13 cellular contexts compared by ENCODE assay signal in the genomic region with DNA sequence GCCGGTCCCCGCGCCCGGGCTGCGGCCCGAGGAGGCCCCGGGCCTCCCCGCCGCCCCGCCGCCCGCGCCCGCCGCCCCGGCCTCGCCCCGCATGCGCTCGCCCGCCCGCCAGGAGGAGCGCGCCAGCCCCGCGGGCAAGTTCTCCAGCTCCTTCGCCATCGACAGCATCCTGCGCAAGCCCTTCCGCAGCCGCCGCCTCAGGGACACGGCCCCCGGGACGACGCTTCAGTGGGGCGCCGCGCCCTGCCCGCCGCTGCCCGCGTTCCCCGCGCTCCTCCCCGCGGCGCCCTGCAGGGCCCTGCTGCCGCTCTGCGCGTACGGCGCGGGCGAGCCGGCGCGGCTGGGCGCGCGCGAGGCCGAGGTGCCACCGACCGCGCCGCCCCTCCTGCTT. TPM values are rescaled to one million over a fixed set of nuclear protein-coding genes. Genes with fewer than 3 reads are reported as not detected.
DNase-seq lines count a peak whose midpoint lies in the region; ATAC-seq, FAIRE-seq and TF ChIP-seq lines count a peak whose summit lies in the region.
"Had no signal": no experiment of that assay in that cellular context is flagged by ENCODE, and none has a peak within 500 bp of the region (broad histone marks: within the 10 kb centered on the region; RNA-seq: fewer than 3 reads in every experiment).

No MANE protein-coding gene starts in this region.

- H3K4me2 ChIP-seq in H1 (ENCODE audit: insufficient read depth in 1 of 2, low read depth in 2 of 2, low read length in 2 of 2) = peak overlapping the region; percentile 78 to 87

- no peaks in the 10 kb centered on the region for H3K79me1 ChIP-seq in H1 (ENCODE audit: low read depth, low read length)

- H3K4me1 ChIP-seq in H1 (replicated peaks in 1 of 4; ENCODE audit: control insufficient read depth in 3 of 4, insufficient read depth in 4 of 4, low read length in 3 of 4) (peaks cover 0 to 20% (median 5%) of the 10 kb centered on the region in 4 experiments; a peak in 5 of 7 replicates), mesodermal cell (ENCODE audit: control insufficient read depth, insufficient read depth, low read length, poor library complexity, severe bottlenecking) (no peaks in the 10 kb centered on the region)

- H3K4me3 ChIP-seq in AG09309 (ENCODE audit: control insufficient read depth, low read depth, low read length) (peak overlapping the region; percentile 45), H1 (ENCODE audit: extremely low read depth in 1 of 4, insufficient read depth in 2 of 4, low read depth in 3 of 4, low read length in 4 of 4) (peak overlapping the region; percentile 23 to 61 (median 36); a peak in 2 of 8 replicates), mesodermal cell (ENCODE audit: extremely low read depth, insufficient read depth, low read length, poor library complexity, severe bottlenecking) (peak overlapping the region; percentile 39)

- H3K18ac ChIP-seq in H1 (ENCODE audit: extremely low read depth, low read length) = no peak overlapping the region

- ATAC-seq in HG02852 (IDR thresholded peaks at IDR 0.05; ENCODE audit: unreplicated experiment) (no peak), GM18511 (IDR thresholded peaks at IDR 0.05; ENCODE audit: unreplicated experiment) (no peak)

- H2BK5ac ChIP-seq in H1 (ENCODE audit: low read depth, low read length) = no peak overlapping the region

- H2BK12ac ChIP-seq in H1 (ENCODE audit: low read depth, low read length) = no peak overlapping the region

- TF ChIP-seq POLR2A in H1 (IDR thresholded peaks at IDR 0.05; ENCODE audit: control extremely low read depth in 1 of 2, low read depth in 2 of 2, low read length in 2 of 2) = no peak

- H3K9ac ChIP-seq in H1 (replicated peaks in 1 of 4; ENCODE audit: extremely low read depth in 1 of 4, low read depth in 3 of 4, low read length in 3 of 4) = no peak overlapping the region

- H3K36me3 ChIP-seq in H1 (ENCODE audit: control insufficient read depth in 2 of 4, insufficient read depth in 4 of 4, low read length in 3 of 4) (no peaks in the 10 kb centered on the region; a peak in 1 of 8 replicates), mesodermal cell (ENCODE audit: control insufficient read depth, insufficient read depth, low read length) (no peaks in the 10 kb centered on the region)

- DNase-seq in AG09309 (ENCODE audit: low read depth) = no peak
- peak; percentile 39 for DNase-seq in HK-2 (ENCODE audit: unreplicated experiment)
- no peak for DNase-seq in H1 (ENCODE audit: low read depth in 1 of 2, low spot score in 2 of 2)
- no peak for DNase-seq in putamen (ENCODE audit: low spot score)
- DNase-seq in DMS153 (lab: John Stamatoyannopoulos, UW) = no peak
- DNase-seq: C1 segment of cervical spinal cord, GDM1, NCI-H226, RPMI8226, T-helper 9 cell had no signal

- no peak overlapping the region for H4K5ac ChIP-seq in H1 (ENCODE audit: insufficient read length, low read depth, low read length)

- H3K27me3 ChIP-seq in H1 (replicated peaks in 1 of 4; ENCODE audit: control insufficient read depth in 3 of 4, extremely low read depth in 1 of 4, insufficient read depth in 3 of 4, low read length in 3 of 4) = peaks cover 77 to 83% (median 81%) of the 10 kb centered on the region in 4 experiments

- H2BK120ac ChIP-seq in H1 (replicated peaks; ENCODE audit: low read depth, low read length) = no peak overlapping the region

- H4K91ac ChIP-seq in H1 (replicated peaks; ENCODE audit: insufficient read length, low read length) = no peak overlapping the region

- H3K23me2 ChIP-seq in H1 (ENCODE audit: low read depth, low read length) = peaks cover 19% of the 10 kb centered on the region; the same call in 1 of the 2 replicates

- 2% methylated on average over 10 of the region's 67 CpGs; no CpG with 5 or more reads in 1 of the 2 experiments for WGBS in H1 (ENCODE audit: extremely low coverage in 1 of 2, insufficient coverage in 1 of 2, insufficient read length in 1 of 2, insufficient replicate concordance in 2 of 2, low coverage in 1 of 2, low lambda C conversion rate in 2 of 2, missing lambda C conversion rate in 1 of 2), 2 experiments
- WGBS in mesodermal cell (ENCODE audit: insufficient coverage in 2 of 2), 2 experiments = 1% methylated on average over 34 to 41 of the region's 67 CpGs

- H4K20me1 ChIP-seq in H1 (replicated peaks in 1 of 2; ENCODE audit: control insufficient read depth in 1 of 2, insufficient read depth in 2 of 2, low read length in 2 of 2) = peaks cover 11 to 13% of the 10 kb centered on the region in 2 experiments

- H2AFZ ChIP-seq in H1 (ENCODE audit: low read length) = no peak overlapping the region

- no peaks in the 10 kb centered on the region for H3K9me3 ChIP-seq in H1 (ENCODE audit: insufficient read depth in 2 of 2, low read depth in 1 of 2, low read length in 1 of 2)
- no peaks in the 10 kb centered on the region for H3K9me3 ChIP-seq in mesodermal cell (ENCODE audit: control insufficient read depth, low read length)

- H3K23ac ChIP-seq in H1 (ENCODE audit: insufficient read length) = no peak overlapping the region

- no peak overlapping the region for H2BK15ac ChIP-seq in H1 (ENCODE audit: low read length)

- H3K14ac ChIP-seq in H1 (ENCODE audit: insufficient read length) = no peak overlapping the region

- H3K27ac ChIP-seq in H1 (ENCODE audit: low read depth, low read length) (no peak overlapping the region), mesodermal cell (ENCODE audit: low read depth, low read length, severe bottlenecking) (no peak overlapping the region)

- POLR2A ChIA-PET in H1 (lab: Charles Lee; ENCODE audit: partially characterized antibody) = no interaction called here

- FAIRE-seq in H1 (lab: Jason Lieb, UNC) = no peak

- no peak overlapping the region for H2AK5ac ChIP-seq in H1 (ENCODE audit: low read depth, low read length)

- H3K4ac ChIP-seq in H1 (replicated peaks; ENCODE audit: insufficient read length, low read depth, low read length) = no peak overlapping the region

- no peaks in the 10 kb centered on the region for H3K79me2 ChIP-seq in H1 (ENCODE audit: control insufficient read depth in 1 of 2, insufficient read depth in 2 of 2, low read length in 2 of 2)

- no peak for TF ChIP-seq RAD21 in H1 (IDR thresholded peaks at IDR 0.05 in 1 of 2, conservative IDR thresholded peaks at IDR 0.05 in 1 of 2; ENCODE audit: low read depth in 2 of 2, low read length in 2 of 2)

- no peak overlapping the region for H4K8ac ChIP-seq in H1 (ENCODE audit: extremely low read depth, insufficient read depth, low read length)

- TF ChIP-seq EP300 in H1 (IDR thresholded peaks at IDR 0.05; ENCODE audit: borderline replicate concordance in 1 of 2, low read depth in 2 of 2, low read length in 2 of 2) = no peak

- H2BK20ac ChIP-seq in H1 (ENCODE audit: low read length) = no peak overlapping the region

- CTCF ChIA-PET in H1 (lab: Charles Lee; ENCODE audit: partially characterized antibody) = interaction anchor here (0.6 to 1.6 kb wide), 11 partner anchors 12 to 760 kb away, joined by 3 to 10 read pairs (median 3); no protein-coding TSS in a partner anchor

- no peak overlapping the region for H3K56ac ChIP-seq in H1 (replicated peaks; ENCODE audit: insufficient read length, low read depth, low read length)

- TF ChIP-seq CTCF in AG09309 (IDR thresholded peaks at IDR 0.05; ENCODE audit: control insufficient read depth, insufficient read depth, low read depth, low read length, missing control alignments) = no peak
- TF ChIP-seq CTCF in H1 (IDR thresholded peaks at IDR 0.05; ENCODE audit: control extremely low read depth in 1 of 3, insufficient read depth in 1 of 3, low read depth in 1 of 3, low read length in 3 of 3) = no peak

TF ChIP-seq in H1, 55 proteins besides CTCF, POLR2A, EP300 and RAD21:
- TF ChIP-seq CBX8 (IDR thresholded peaks at IDR 0.05; ENCODE audit: borderline replicate concordance, low read depth, low read length) = no peak
- no peak for TF ChIP-seq TBP (IDR thresholded peaks at IDR 0.05; ENCODE audit: low read depth, low read length)
- TF ChIP-seq HDAC2 (IDR thresholded peaks at IDR 0.05; ENCODE audit: borderline replicate concordance in 1 of 2, low read depth in 2 of 2, low read length in 2 of 2) = no peak
- no peak for TF ChIP-seq BACH1 (IDR thresholded peaks at IDR 0.05; ENCODE audit: low read length)
- no peak for TF ChIP-seq SP2 (IDR thresholded peaks at IDR 0.05; ENCODE audit: low read length)
- TF ChIP-seq CREB1 (IDR thresholded peaks at IDR 0.05) = no peak

RNA-seq across cellular contexts. Expression of gene FOXQ1, which starts 1.5 kb away (rescaled TPM):
- not detected in 2 replicates for total RNA-seq in H1 (2021; fragmentation: NEBNext Ultra II Directional; extraction: Animal tissue kit (Norgen Biotek cat#: 25700))
- 0.03 TPM in 2 replicates for polyA plus RNA-seq in H1 (2011; rRNA removed)
- polyA plus RNA-seq in H1 (2011; cell fraction: cytosol; rRNA removed) = 0.05 TPM
- not detected for polyA plus RNA-seq in H1 (2011; cell fraction: nucleus; rRNA removed)
- polyA plus RNA-seq in H1 (2012, experiment 1 of 2) = 0.14 TPM in 1 of 4 replicates, not detected in the others
- polyA plus RNA-seq in H1 (2012, experiment 2 of 2) = 0.17 TPM
- 0.06 TPM for polyA plus RNA-seq in H1 (2013, experiment 1 of 2)
- polyA plus RNA-seq in H1 (2013, experiment 2 of 2) = 0.06 TPM
- not detected in 2 replicates for polyA minus RNA-seq in H1 (2011; rRNA and poly(A)+ RNA removed)
- polyA minus RNA-seq in H1 (2011; cell fraction: cytosol; rRNA and poly(A)+ RNA removed) = not detected
- polyA minus RNA-seq in H1 (2011; cell fraction: nucleus; rRNA and poly(A)+ RNA removed) = 0.30 TPM
- polyA plus RNA-seq in mesodermal cell (2013, experiment 1 of 2) = 0.41 TPM
- polyA plus RNA-seq in mesodermal cell (2013, experiment 2 of 2) = 0.40 TPM
